8 cellular contexts compared by ENCODE assay signal in the genomic region with DNA sequence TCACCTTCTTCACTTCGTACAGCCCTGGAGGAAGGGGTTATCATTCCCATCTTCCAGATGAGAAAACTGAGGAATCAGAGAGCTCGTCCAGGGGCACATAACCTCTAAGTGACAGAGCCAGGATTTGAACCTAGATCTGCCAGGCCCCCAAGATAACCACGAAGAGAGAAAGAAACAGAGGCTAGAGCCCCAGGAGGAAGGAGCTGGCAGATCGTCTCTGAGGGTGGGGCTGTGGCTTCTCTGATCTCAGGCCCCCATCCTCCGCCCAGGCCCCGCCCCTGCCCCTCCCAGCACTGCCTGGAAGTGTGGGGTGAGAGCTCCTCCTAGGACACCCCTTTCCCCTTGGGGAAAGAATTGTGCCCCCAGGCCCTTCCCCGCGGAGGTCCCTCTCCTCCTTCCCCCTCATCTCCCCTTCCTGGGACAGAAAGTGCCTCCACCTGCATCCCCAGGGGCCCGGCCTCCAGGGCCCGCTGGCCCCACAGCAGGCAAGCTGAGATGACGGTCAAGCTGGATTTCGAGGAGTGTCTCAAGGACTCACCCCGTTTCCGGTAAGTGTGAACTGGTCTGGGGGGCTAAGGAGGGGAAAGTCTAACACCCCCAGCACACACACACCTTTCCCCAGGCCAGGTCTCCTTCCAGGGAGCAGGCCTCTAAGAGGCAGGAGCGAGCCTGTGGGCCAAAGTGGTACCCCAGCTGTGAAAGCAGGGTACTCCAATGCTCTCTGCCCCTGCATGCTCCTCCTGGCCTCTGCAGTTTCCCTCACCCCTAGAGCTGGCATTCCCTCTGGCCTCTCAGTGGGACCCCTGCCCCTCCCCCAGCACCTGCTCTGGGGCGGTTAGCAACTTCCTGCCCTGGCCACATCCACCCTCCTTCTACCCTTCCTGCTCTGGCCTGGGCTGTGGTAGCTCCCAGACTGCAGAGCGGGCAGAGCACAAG. TPM values are rescaled to one million over a fixed set of nuclear protein-coding genes. Genes with fewer than 3 reads are reported as not detected.
DNase-seq lines count a peak whose midpoint lies in the region; ATAC-seq and TF ChIP-seq lines count a peak whose summit lies in the region.

ACAP1 (plus strand) TSS at position 290 of the 936 bp plus-strand sequence; CDS start at position 496, 206 bp downstream.

- DNase-seq in HL-60 (ENCODE audit: low read depth in 1 of 2, low spot score in 1 of 2) (peak; percentile 40 to 80), cardiac septum (ENCODE audit: low spot score) (peak; percentile 87), islet precursor cell (no peak), SHP77 (lab: John Stamatoyannopoulos, UW) (no peak)
- DNase-seq in activated CD4-positive, alpha-beta T cell treated with anti-CD3 and anti-CD28 coated beads, Interleukin-2, amount 50 U/mL, for 24 hours (ENCODE audit: low read depth in 1 of 2, low spot score in 1 of 2) = peak; percentile 60 to 78
- peak; percentile 84 for DNase-seq in stimulated activated CD4-positive, alpha-beta T cell treated with anti-CD3 and anti-CD28 coated beads, Interleukin-4, amount 100 ng/mL, for 24 hours

- intact Hi-C loops in cardiac septum (cut with DNase I) = no loop called here

- H3K27me3 ChIP-seq in HL-60 (ENCODE audit: insufficient read depth, poor library complexity, severe bottlenecking) = no peaks in the 10 kb centered on the region

- H3K4me3 ChIP-seq in HL-60 (replicated peaks; ENCODE audit: insufficient read depth, low read length) = peak within 1 kb of the TSS; percentile 64

- peak; percentile 30 for ATAC-seq in GM18520 (IDR thresholded peaks at IDR 0.05; ENCODE audit: unreplicated experiment)
- ATAC-seq in HG02840 (IDR thresholded peaks at IDR 0.05; ENCODE audit: low FRiP score, unreplicated experiment) = no peak

- no peak for TF ChIP-seq CTCF in HL-60 (IDR thresholded peaks at IDR 0.05; ENCODE audit: insufficient read depth, low read length)

- H3K27ac ChIP-seq in HL-60 (replicated peaks) = peak within 1 kb of the TSS; percentile 92

RNA-seq across cellular contexts. Expression of gene ACAP1, which starts in this region (rescaled TPM):
- 16.4 TPM for total RNA-seq in cardiac septum

Comparison
In these comparisons a context has a peak if more than half of its experiments do, and no peak if none do; other contexts are left out.
1. DNase-seq: peak in HL-60 (2 of 2), activated CD4-positive, alpha-beta T cell treated with anti-CD3 and anti-CD28 coated beads, Interleukin-2, amount 50 U/mL, for 24 hours (2 of 2), cardiac septum (single experiment) and stimulated activated CD4-positive, alpha-beta T cell treated with anti-CD3 and anti-CD28 coated beads, Interleukin-4, amount 100 ng/mL, for 24 hours (single experiment); none in islet precursor cell (single experiment) and SHP77 (0 of 2).